In genomic region chr5:62460578-62460983, GRCh38 we compare ENCODE assay signal across 8 cellular contexts. TPM values are rescaled to one million over a fixed set of nuclear protein-coding genes. Genes with fewer than 3 reads are reported as not detected.
DNase-seq lines count a peak whose midpoint lies in the region; ATAC-seq and TF ChIP-seq lines count a peak whose summit lies in the region.

No MANE protein-coding gene starts in this region.

- no peaks in the 10 kb centered on the region for H3K9me3 Mint-ChIP-seq in T-helper 2 cell treated with Interferon-gamma antibody and Interleukin-4, amounts not matched to agents 5 μg/mL and 100 μg/mL, for 36 hours

- peak; percentile 78 for TF ChIP-seq CTCF in fibroblast of villous mesenchyme (IDR thresholded peaks at IDR 0.05; ENCODE audit: insufficient read depth, low read depth, low read length)
- TF ChIP-seq CTCF in psoas muscle (IDR thresholded peaks at IDR 0.05), result peak; percentile 69

- no peaks in the 10 kb centered on the region for H3K9me3 ChIP-seq in HUES48 (ENCODE audit: control insufficient read depth, insufficient read depth, low read length)
- no peaks in the 10 kb centered on the region for H3K9me3 ChIP-seq in psoas muscle

- no peaks in the 10 kb centered on the region for H3K36me3 Mint-ChIP-seq in T-helper 2 cell treated with Interferon-gamma antibody and Interleukin-4, amounts not matched to agents 5 μg/mL and 100 μg/mL, for 36 hours (ENCODE audit: low read depth)

- peak; percentile 72 for ATAC-seq in Right ventricle myocardium superior (ENCODE audit: poor library complexity)
- ATAC-seq in GM21717 (IDR thresholded peaks at IDR 0.05; ENCODE audit: unreplicated experiment), result peak; percentile 91
- peak; percentile 86 for ATAC-seq in SK-N-SH treated with all-trans-retinoic acid at 6 μM for 48 hours
- ATAC-seq in psoas muscle, result peak in 1 of 4 donors; percentile 63

- no peaks in the 10 kb centered on the region for H3K27me3 Mint-ChIP-seq in T-helper 2 cell treated with Interferon-gamma antibody and Interleukin-4, amounts not matched to agents 5 μg/mL and 100 μg/mL, for 36 hours (ENCODE audit: low read depth)

- H3K36me3 ChIP-seq in HUES48 (ENCODE audit: control insufficient read depth, insufficient read depth, low read length) (peaks cover 8% of the 10 kb centered on the region; the same call in 1 of the 2 replicates), psoas muscle (ENCODE audit: insufficient read depth in 1 of 2, low read depth in 1 of 2) (no peaks in the 10 kb centered on the region)

- H3K4me3 ChIP-seq in HUES48 (ENCODE audit: low read depth, low read length), result no peak overlapping the region
- H3K4me3 ChIP-seq in fibroblast of villous mesenchyme (ENCODE audit: low read depth, low read length), result no peak overlapping the region
- H3K4me3 ChIP-seq in psoas muscle, result no peak overlapping the region

- H3K9ac ChIP-seq in HUES48 (ENCODE audit: low read depth, low read length), result no peak overlapping the region

- DNase-seq in Right ventricle myocardium superior (no peak), cardiac septum (ENCODE audit: low spot score) (no peak), fibroblast of villous mesenchyme (ENCODE audit: low read depth) (peak; percentile 64), psoas muscle (no peak)
- DNase-seq in T-helper 2 cell treated with Interferon-gamma antibody and Interleukin-4, amounts not matched to agents 5 μg/mL and 100 μg/mL, for 36 hours (ENCODE audit: low spot score), result no peak

- H3K27ac ChIP-seq in HUES48 (ENCODE audit: low read depth, low read length) (peak overlapping the region; percentile 48), psoas muscle (no peak overlapping the region)

- H3K27me3 ChIP-seq in HUES48 (ENCODE audit: control insufficient read depth, insufficient read depth, low read length) (no peaks in the 10 kb centered on the region), psoas muscle (ENCODE audit: insufficient read depth in 3 of 3, low read length in 2 of 3) (no peaks in the 10 kb centered on the region)

- H3K4me1 Mint-ChIP-seq in T-helper 2 cell treated with Interferon-gamma antibody and Interleukin-4, amounts not matched to agents 5 μg/mL and 100 μg/mL, for 36 hours (ENCODE audit: low read depth), result peaks cover under 1% of the 10 kb centered on the region

- intact Hi-C loops in Right ventricle myocardium superior (cut with DNase I), result no loop called here
- intact Hi-C loops in cardiac septum (cut with DNase I), result loop anchor here (2.0 to 10.0 kb wide), 2 partner anchors 164 to 318 kb away; no protein-coding TSS in a partner anchor
- intact Hi-C loops in psoas muscle (cut with DNase I), result loop anchor here (2.0 to 10.0 kb wide), 2 partner anchors 314 to 318 kb away; no protein-coding TSS in a partner anchor

- no peak overlapping the region for H3K27ac Mint-ChIP-seq in T-helper 2 cell treated with Interferon-gamma antibody and Interleukin-4, amounts not matched to agents 5 μg/mL and 100 μg/mL, for 36 hours

- no peak overlapping the region for H3K4me3 Mint-ChIP-seq in T-helper 2 cell treated with Interferon-gamma antibody and Interleukin-4, amounts not matched to agents 5 μg/mL and 100 μg/mL, for 36 hours

- H3K4me1 ChIP-seq in HUES48 (ENCODE audit: control insufficient read depth, insufficient read depth, low read length), result peaks cover 7% of the 10 kb centered on the region; the same call in 1 of the 2 replicates
- H3K4me1 ChIP-seq in psoas muscle, result peaks cover 3% of the 10 kb centered on the region

TF ChIP-seq in SK-N-SH treated with all-trans-retinoic acid at 6 μM for 48 hours, 23 proteins besides CTCF, POLR2A, EP300 and RAD21:
- TF ChIP-seq PPARA (CRISPR knock-in tag; IDR thresholded peaks at IDR 0.05; ENCODE audit: borderline replicate concordance) (no peak), TCF4 (CRISPR knock-in tag; IDR thresholded peaks at IDR 0.05; ENCODE audit: borderline replicate concordance) (no peak), CREB5 (CRISPR knock-in tag; IDR thresholded peaks at IDR 0.05; ENCODE audit: low read depth) (no peak), SNAI2 (CRISPR knock-in tag; IDR thresholded peaks at IDR 0.05) (no peak), TOX (CRISPR knock-in tag; IDR thresholded peaks at IDR 0.05; ENCODE audit: borderline replicate concordance) (no peak), BACH2 (CRISPR knock-in tag; IDR thresholded peaks at IDR 0.05; ENCODE audit: borderline replicate concordance) (no peak), TSHZ2 (CRISPR knock-in tag; IDR thresholded peaks at IDR 0.05) (no peak), CSRNP3 (CRISPR knock-in tag; IDR thresholded peaks at IDR 0.05) (no peak), ZC3H10 (CRISPR knock-in tag; IDR thresholded peaks at IDR 0.05) (no peak), ESRRG (CRISPR knock-in tag; IDR thresholded peaks at IDR 0.05) (no peak)
TF ChIP-seq in SK-N-SH treated with all-trans-retinoic acid at 6 μM for 48 hours: peak in this region for 0.

RNA-seq across cellular contexts. Expression of gene IPO11, which starts 48.0 kb away (rescaled TPM):
- 29.9 TPM for total RNA-seq in Right ventricle myocardium superior
- total RNA-seq in cardiac septum, result 27.4 TPM
- 20.9 and 34.5 TPM in 2 replicates for total RNA-seq in fibroblast of villous mesenchyme
- total RNA-seq in psoas muscle, result 10 to 100 TPM; 20.9 to 25.4 (median 22.0) TPM
- polyA plus RNA-seq in psoas muscle, result 10 to 100 TPM in 2 of 3 donors, 1 to 10 TPM in 1; 9.1 to 22.9 (median 17.0) TPM

RNA-seq across cellular contexts. Expression of gene DIMT1, which starts 56.9 kb away (rescaled TPM):
- total RNA-seq in Right ventricle myocardium superior, result 17.8 TPM
- 18.0 TPM for total RNA-seq in cardiac septum
- 35.4 and 47.5 TPM in 2 replicates for total RNA-seq in fibroblast of villous mesenchyme
- total RNA-seq in psoas muscle, result 10 to 100 TPM in 3 of 4 donors, 1 to 10 TPM in 1; 8.5 to 28.0 (median 21.8) TPM
- 10 to 100 TPM; 15.9 to 27.5 (median 16.1) TPM for polyA plus RNA-seq in psoas muscle
